22 cellular contexts compared by ENCODE assay signal in the genomic region with DNA sequence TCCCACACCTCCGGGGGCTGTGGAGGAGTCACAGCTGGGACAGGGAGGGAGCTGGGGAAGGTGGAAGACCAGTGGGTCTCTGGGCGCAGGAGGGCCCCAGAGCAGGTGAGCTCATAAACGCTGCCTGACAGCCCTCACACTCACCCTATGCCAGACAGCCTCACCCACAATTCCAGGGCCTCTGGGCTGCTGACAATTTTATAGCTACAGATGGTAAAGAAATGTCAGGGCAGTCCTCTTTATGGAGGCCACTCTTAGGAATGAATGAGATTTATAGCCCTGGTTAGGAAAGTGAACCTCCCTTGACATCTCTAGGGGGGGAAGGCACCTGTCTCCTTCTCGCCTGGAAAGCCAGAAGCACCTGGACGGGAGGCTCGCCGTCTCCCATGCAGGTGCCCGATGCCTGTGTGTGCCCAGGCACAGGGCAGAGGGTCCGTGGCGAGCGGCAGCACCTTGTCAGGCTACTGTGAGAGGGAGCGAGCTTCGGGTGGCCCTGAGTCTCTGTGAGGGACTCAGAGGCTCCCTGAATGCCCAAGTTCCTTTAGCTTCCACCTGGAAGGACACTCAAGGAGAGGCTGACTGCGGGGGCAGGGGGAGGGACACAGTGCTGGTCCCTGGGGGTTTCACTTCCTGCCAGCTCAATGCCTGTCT.
"Had no signal": no experiment of that assay in that cellular context is flagged by ENCODE, and none has a peak within 500 bp of the region (broad histone marks: within the 10 kb centered on the region; RNA-seq: fewer than 3 reads in every experiment).

No MANE protein-coding gene starts in this region.

- DNase-seq: effector memory CD8-positive, alpha-beta T cell; esophagus squamous epithelium; foreskin fibroblast; left cardiac atrium; mammary epithelial cell; naive B cell; spleen; stimulated activated CD4-positive, alpha-beta T cell treated with anti-CD3 and anti-CD28 coated beads, Interleukin-15, amount 100 ng/mL, for 24 hours; stimulated activated CD4-positive, alpha-beta T cell treated with anti-CD3 and anti-CD28 coated beads, Interleukin-1b, Interleukin-23, amount 100 ng/mL, for 48 hours; stimulated activated CD4-positive, alpha-beta T cell treated with anti-CD3 and anti-CD28 coated beads, Interleukin-4, amount 100 ng/mL, for 24 hours; stimulated activated naive B cell treated with anti-CD40 and anti-IgM and Interleukin-4, amounts not matched to agents 10 μg/mL and 1 μg/mL and 100 μg/mL, for 72 hours; stimulated activated naive CD8-positive, alpha-beta T cell treated with anti-CD3 and anti-CD28 coated beads, Interleukin-15, amount 100 ng/mL, for 72 hours; testis; upper lobe of right lung had no signal

- H3K9me3 ChIP-seq: esophagus squamous epithelium, gastroesophageal sphincter, neutrophil, spleen, testis, tibial nerve, upper lobe of right lung, vagina had no signal

- H3K4me3 Mint-ChIP-seq: dendritic cell treated with granulocyte-macrophage colony-stimulating factor and Interleukin-4, amounts not matched to agents 40 ng/mL and 50 ng/mL, for 4 days; stimulated activated naive B cell treated with anti-CD40 and anti-IgM and Interleukin-4, amounts not matched to agents 10 μg/mL and 1 μg/mL and 100 μg/mL, for 72 hours had no signal

- ATAC-seq: effector memory CD8-positive, alpha-beta T cell; gastroesophageal sphincter; left cardiac atrium; sciatic nerve; stimulated activated naive B cell treated with anti-CD40 and anti-IgM and Interleukin-4, amounts not matched to agents 10 μg/mL and 1 μg/mL and 100 μg/mL, for 72 hours; stimulated activated naive CD8-positive, alpha-beta T cell treated with anti-CD3 and anti-CD28 coated beads, Interleukin-15, amount 100 ng/mL, for 72 hours; upper lobe of right lung had no signal

- H3K27me3 ChIP-seq: gastroesophageal sphincter, testis, vagina had no signal

- H3K4me1 ChIP-seq: testis, tibial nerve, upper lobe of right lung, vagina had no signal

- H3K27ac Mint-ChIP-seq: dendritic cell treated with granulocyte-macrophage colony-stimulating factor and Interleukin-4, amounts not matched to agents 40 ng/mL and 50 ng/mL, for 4 days; mesothelial cell of epicardium; naive B cell; nephron; stimulated activated naive B cell treated with anti-CD40 and anti-IgM and Interleukin-4, amounts not matched to agents 10 μg/mL and 1 μg/mL and 100 μg/mL, for 72 hours had no signal

- H3K4me1 Mint-ChIP-seq: mesothelial cell of epicardium, nephron had no signal

- H3K4me3 ChIP-seq: esophagus squamous epithelium, gastroesophageal sphincter, spleen, testis, tibial nerve, upper lobe of right lung, vagina had no signal

- H3K27ac ChIP-seq: esophagus squamous epithelium, neutrophil, spleen, testis, tibial nerve, upper lobe of right lung, vagina had no signal

- H3K9me3 Mint-ChIP-seq: dendritic cell treated with granulocyte-macrophage colony-stimulating factor and Interleukin-4, amounts not matched to agents 40 ng/mL and 50 ng/mL, for 4 days; effector memory CD8-positive, alpha-beta T cell; mesothelial cell of epicardium; naive B cell; nephron; stimulated activated naive B cell treated with anti-CD40 and anti-IgM and Interleukin-4, amounts not matched to agents 10 μg/mL and 1 μg/mL and 100 μg/mL, for 72 hours; stimulated activated naive CD8-positive, alpha-beta T cell treated with anti-CD3 and anti-CD28 coated beads, Interleukin-15, amount 100 ng/mL, for 72 hours had no signal

- H3K27me3 Mint-ChIP-seq: stimulated activated naive CD8-positive, alpha-beta T cell treated with anti-CD3 and anti-CD28 coated beads, Interleukin-15, amount 100 ng/mL, for 72 hours had no signal

- H3K36me3 ChIP-seq: neutrophil, upper lobe of right lung, vagina had no signal

- H3K36me3 Mint-ChIP-seq: mesothelial cell of epicardium, naive B cell had no signal
